ENCODE assay signal across 22 cellular contexts in genomic region chr5:18179579-18179978, GRCh38.
DNase-seq lines count a peak whose midpoint lies in the region; ATAC-seq, FAIRE-seq and TF ChIP-seq lines count a peak whose summit lies in the region.
"Had no signal": no experiment of that assay in that cellular context is flagged by ENCODE, and none has a peak within 500 bp of the region (broad histone marks: within the 10 kb centered on the region; RNA-seq: fewer than 3 reads in every experiment).

No MANE protein-coding gene starts in this region.

- DNase-seq in H54 (ENCODE audit: insufficient read length, low spot score) = no peak
- no peak for DNase-seq in left lobe of liver (ENCODE audit: low spot score)
- DNase-seq in testis = no peak
- DNase-seq in NCI-H524 treated with DMSO at 0.1 percent for 48 hours (lab: John Stamatoyannopoulos, UW) = no peak
- DNase-seq in NCI-H2171 treated with DMSO at 0.1 percent for 48 hours (lab: John Stamatoyannopoulos, UW) = no peak
- DNase-seq: 8988T; ACHN; AML-193; BE2C; CD4-positive, alpha-beta T cell; CD8-positive, alpha-beta memory T cell; DMS53; DMS79 treated with DMSO at 0.1 percent for 48 hours; GF-D8; H7; HCEC 1CT had no signal

- ATAC-seq in left lobe of liver = peak; percentile 67
- ATAC-seq: A549, GM23338 had no signal

- H3K36me3 ChIP-seq in neural cell (ENCODE audit: insufficient read depth, low read length) (no peaks in the 10 kb centered on the region), testis (ENCODE audit: low read depth, missing control alignments) (no peaks in the 10 kb centered on the region)
- H3K36me3 ChIP-seq: BE2C; BLaER1 treated with 17β-estradiol and CSF1 and Interleukin-3, amounts not matched to agents 10 nM and 100 nM had no signal

- TF ChIP-seq POLR2A in H54 (IDR thresholded peaks at IDR 0.05; ENCODE audit: low read depth, low read length) = no peak
- TF ChIP-seq POLR2A in testis (IDR thresholded peaks at IDR 0.05) = no peak

- peak overlapping the region; percentile 13 for H3K4me3 ChIP-seq in neural cell (ENCODE audit: low read length)
- H3K4me3 ChIP-seq in testis = no peak overlapping the region
- H3K4me3 ChIP-seq: A549; BLaER1 treated with 17β-estradiol and CSF1 and Interleukin-3, amounts not matched to agents 10 nM and 100 nM; GM23338 had no signal

- H4K20me1 ChIP-seq in neural cell (ENCODE audit: insufficient read depth) = no peaks in the 10 kb centered on the region
- H4K20me1 ChIP-seq: BLaER1 treated with 17β-estradiol and CSF1 and Interleukin-3, amounts not matched to agents 10 nM and 100 nM had no signal

- no peaks in the 10 kb centered on the region for H3F3A ChIP-seq in neural cell (ENCODE audit: insufficient read depth, low read length, poor library complexity, severe bottlenecking)

- no peak for TF ChIP-seq EP300 in neural cell (conservative IDR thresholded peaks at IDR 0.05; ENCODE audit: poor library complexity, severe bottlenecking)

- no peak for TF ChIP-seq CTCF in neural cell (IDR thresholded peaks at IDR 0.05; ENCODE audit: poor library complexity, severe bottlenecking)
- no peak for TF ChIP-seq CTCF in testis (IDR thresholded peaks at IDR 0.05)

- no peak overlapping the region for H2AFZ ChIP-seq in neural cell (ENCODE audit: low read depth, low read length)
- H2AFZ ChIP-seq: GM23338 had no signal

- TF ChIP-seq RAD21 in neural cell (conservative IDR thresholded peaks at IDR 0.05) = no peak

- peak overlapping the region; percentile 71 for H3K27ac ChIP-seq in neural cell (ENCODE audit: low read length)
- H3K27ac ChIP-seq in testis = no peak overlapping the region
- H3K27ac ChIP-seq: A549; BLaER1 treated with 17β-estradiol and CSF1 and Interleukin-3, amounts not matched to agents 10 nM and 100 nM had no signal

- H3K9me2 ChIP-seq in neural cell (ENCODE audit: insufficient read depth, low read length) = no peaks in the 10 kb centered on the region

- no peaks in the 10 kb centered on the region for H3K79me2 ChIP-seq in neural cell (replicated peaks; ENCODE audit: insufficient read depth, low read length)

- H3K4me1 ChIP-seq in testis = no peaks in the 10 kb centered on the region
- H3K4me1 ChIP-seq: A549, BE2C had no signal

- no peak overlapping the region for H3K9ac ChIP-seq in neural cell (ENCODE audit: low read length)
- H3K9ac ChIP-seq: BLaER1 treated with 17β-estradiol and CSF1 and Interleukin-3, amounts not matched to agents 10 nM and 100 nM had no signal

- H3K27me3 ChIP-seq in neural cell (ENCODE audit: insufficient read depth, low read depth, low read length) (no peaks in the 10 kb centered on the region), testis (no peaks in the 10 kb centered on the region)
- H3K27me3 ChIP-seq: BE2C; BLaER1 treated with 17β-estradiol and CSF1 and Interleukin-3, amounts not matched to agents 10 nM and 100 nM had no signal

- intact Hi-C loops in testis (cut with DNase I; ENCODE audit: low total_unique reads) = no loop called here

- no peaks in the 10 kb centered on the region for H3K9me3 ChIP-seq in neural cell (ENCODE audit: low read length)
- H3K9me3 ChIP-seq in testis = no peaks in the 10 kb centered on the region
- H3K9me3 ChIP-seq: A549; BE2C; BLaER1 treated with 17β-estradiol and CSF1 and Interleukin-3, amounts not matched to agents 10 nM and 100 nM had no signal

- peak; percentile 11 for FAIRE-seq in H54 (lab: Jason Lieb, UNC)
- FAIRE-seq: A549, GM12891, GM18507 had no signal

- H3K4me2 ChIP-seq in neural cell (ENCODE audit: low read length) = no peak overlapping the region
- H3K4me2 ChIP-seq: A549; BLaER1 treated with 17β-estradiol and CSF1 and Interleukin-3, amounts not matched to agents 10 nM and 100 nM; GM23338 had no signal

- 77 to 84% methylated on average over 3 of the region's 3 CpGs for WGBS in testis, 2 donors

TF ChIP-seq in neural cell, 6 proteins besides CTCF, POLR2A, EP300 and RAD21:
- no peak for TF ChIP-seq MXI1 (conservative IDR thresholded peaks at IDR 0.05; ENCODE audit: poor library complexity, severe bottlenecking)
- no peak for TF ChIP-seq TAF1 (IDR thresholded peaks at IDR 0.05; ENCODE audit: low read depth)
